ENCODE assay signal across 8 cellular contexts in the genomic region with DNA sequence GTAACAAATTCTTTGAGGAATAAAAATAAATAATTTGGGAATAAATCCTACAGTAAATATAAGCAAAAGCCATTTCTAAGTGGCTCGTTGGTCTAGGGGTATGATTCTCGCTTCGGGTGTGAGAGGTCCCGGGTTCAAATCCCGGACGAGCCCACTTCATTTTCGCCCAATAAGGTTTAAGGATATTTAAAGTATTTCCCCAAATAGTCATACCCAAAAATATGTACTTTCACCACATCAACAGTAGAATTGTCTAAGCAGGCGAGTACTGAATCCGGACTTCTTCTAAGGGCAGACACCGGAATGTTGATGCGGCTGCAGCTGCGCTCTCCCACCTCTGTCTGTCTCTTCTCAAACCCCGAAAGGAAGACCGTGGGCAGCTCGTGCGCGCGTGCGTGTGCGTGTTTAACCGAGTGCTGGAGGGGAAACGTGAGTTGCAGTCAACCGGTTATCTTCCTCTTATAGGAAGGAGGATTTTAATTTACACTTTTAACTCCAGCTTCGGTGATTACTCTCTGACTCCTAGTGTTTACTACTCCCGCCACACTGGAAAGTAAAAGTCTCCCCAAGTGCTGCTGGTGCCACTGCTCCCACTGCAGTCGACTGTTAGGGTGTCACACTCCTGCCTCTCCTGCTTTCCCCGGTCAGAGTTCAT.
DNase-seq lines count a peak whose midpoint lies in the region; ATAC-seq and TF ChIP-seq lines count a peak whose summit lies in the region.

No MANE protein-coding gene starts in this region.

- H3K27me3 Mint-ChIP-seq in effector memory CD8-positive, alpha-beta T cell: peaks cover 75 to 84% of the 10 kb centered on the region in 2 donors

- H3K27me3 ChIP-seq in HUES48 (ENCODE audit: control insufficient read depth, insufficient read depth, low read length): peaks cover 11% of the 10 kb centered on the region

- ATAC-seq in effector memory CD8-positive, alpha-beta T cell (replicated peaks): no peak
- no peak for ATAC-seq in HG03196 (IDR thresholded peaks at IDR 0.05; ENCODE audit: unreplicated experiment)

- no peaks in the 10 kb centered on the region for H3K36me3 ChIP-seq in HUES48 (ENCODE audit: control insufficient read depth, insufficient read depth, low read length)

- H3K4me1 Mint-ChIP-seq in effector memory CD8-positive, alpha-beta T cell (ENCODE audit: low read depth in 2 of 2): peaks cover 7 to 10% of the 10 kb centered on the region in 2 donors

- H3K4me3 ChIP-seq in GM12864 (ENCODE audit: low read depth, low read length) (peak overlapping the region; percentile 11), HUES48 (ENCODE audit: low read depth, low read length) (peak overlapping the region; percentile 67)

- no peaks in the 10 kb centered on the region for H3K9me3 Mint-ChIP-seq in effector memory CD8-positive, alpha-beta T cell

- no peak overlapping the region for H3K27ac ChIP-seq in HUES48 (ENCODE audit: low read depth, low read length)

- H3K9ac ChIP-seq in HUES48 (ENCODE audit: low read depth, low read length): 0 out of 2 replicates have a peak overlapping the region, but pooled peaks have one; percentile 9

- peak overlapping the region; percentile 56 to 60 for H3K4me3 Mint-ChIP-seq in effector memory CD8-positive, alpha-beta T cell

- no peak for TF ChIP-seq CTCF in GM12864 (IDR thresholded peaks at IDR 0.05; ENCODE audit: low read depth, low read length, missing control alignments)

- DNase-seq in A172 (ENCODE audit: low spot score): peak; percentile 94
- peak; percentile 68 for DNase-seq in GM12864 (ENCODE audit: low read depth)
- DNase-seq in SKM-1 (lab: John Stamatoyannopoulos, UW; ENCODE audit: unreplicated experiment): peak; percentile 66
- DNase-seq in effector memory CD8-positive, alpha-beta T cell: no peak
- peak; percentile 91 for DNase-seq in non-pigmented ciliary epithelial cell (ENCODE audit: low read depth)
- DNase-seq in NCI-H1930 (lab: John Stamatoyannopoulos, UW): no peak

- no peaks in the 10 kb centered on the region for H3K9me3 ChIP-seq in HUES48 (ENCODE audit: control insufficient read depth, insufficient read depth, low read length)

- peaks cover 6% of the 10 kb centered on the region for H3K36me3 Mint-ChIP-seq in effector memory CD8-positive, alpha-beta T cell (ENCODE audit: insufficient read depth)

- no peaks in the 10 kb centered on the region for H3K4me1 ChIP-seq in HUES48 (ENCODE audit: control insufficient read depth, insufficient read depth, low read length)

- no peak overlapping the region for H3K27ac Mint-ChIP-seq in effector memory CD8-positive, alpha-beta T cell

Comparison
In these comparisons a context has a peak if more than half of its experiments do, and no peak if none do; other contexts are left out.
1. DNase-seq: peak in A172 (single experiment), GM12864 (single experiment), SKM-1 (single experiment) and non-pigmented ciliary epithelial cell (single experiment); none in effector memory CD8-positive, alpha-beta T cell (0 of 3) and NCI-H1930 (0 of 2).